Comparison of ENCODE assay signal across 8 cellular contexts in the genomic region with DNA sequence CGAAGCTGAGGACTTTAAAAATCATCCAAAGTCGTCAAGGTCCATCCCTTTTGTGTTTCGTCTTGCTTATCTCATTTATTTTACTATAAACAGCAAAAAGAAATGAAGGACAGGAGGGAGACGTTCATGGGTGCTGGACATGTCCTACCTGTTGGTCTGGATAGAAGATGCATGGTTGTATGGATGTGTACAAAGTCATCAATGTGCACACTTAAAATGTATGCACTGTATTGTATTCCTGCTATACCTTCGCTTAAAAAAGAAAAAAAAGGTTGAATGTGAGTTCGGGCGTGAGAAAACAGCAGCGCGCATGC. TPM values are rescaled to one million over a fixed set of nuclear protein-coding genes. Genes with fewer than 3 reads are reported as not detected.
A peak's percentile ranks its signal among the peaks of the same experiment; 100 is the strongest.
DNase-seq lines count a peak whose midpoint lies in the region; ATAC-seq and TF ChIP-seq lines count a peak whose summit lies in the region.

No MANE protein-coding gene starts in this region.

- no peak overlapping the region for H3K27ac ChIP-seq in SJSA1
- H3K27ac ChIP-seq in sigmoid colon: peak overlapping the region; percentile 88 to 94 (median 92)

- no peak for TF ChIP-seq EP300 in sigmoid colon (IDR thresholded peaks at IDR 0.05)

- no peak for TF ChIP-seq CTCF in fibroblast of pulmonary artery (IDR thresholded peaks at IDR 0.05; ENCODE audit: low read length, missing control alignments)
- TF ChIP-seq CTCF in sigmoid colon (IDR thresholded peaks at IDR 0.05): no peak

- 8 to 15% methylated on average over 9 of the region's 9 CpGs for WGBS in sigmoid colon, 2 donors

- no peaks in the 10 kb centered on the region for H3K27me3 ChIP-seq in SJSA1 (replicated peaks)
- H3K27me3 ChIP-seq in sigmoid colon: no peaks in the 10 kb centered on the region

- H3K4me1 ChIP-seq in SJSA1 (replicated peaks) (no peaks in the 10 kb centered on the region), sigmoid colon (peaks cover 0 to 33% (median 28%) of the 10 kb centered on the region in 4 donors)

- peak; percentile 20 for ATAC-seq in GM19023 (IDR thresholded peaks at IDR 0.05; ENCODE audit: unreplicated experiment)

- TF ChIP-seq POLR2A in sigmoid colon (IDR thresholded peaks at IDR 0.05): no peak

- no peaks in the 10 kb centered on the region for H3K9me3 ChIP-seq in SJSA1 (replicated peaks)
- H3K9me3 ChIP-seq in sigmoid colon: no peaks in the 10 kb centered on the region

- H3K4me3 ChIP-seq in SJSA1: peak overlapping the region; percentile 92
- peak overlapping the region; percentile 81 for H3K4me3 ChIP-seq in fibroblast of pulmonary artery (replicated peaks; ENCODE audit: low read depth, low read length)
- peak overlapping the region; percentile 61 to 81 (median 70) for H3K4me3 ChIP-seq in sigmoid colon

- intact Hi-C loops in sigmoid colon (cut with DNase I): loop anchor here (1.0 to 10.0 kb wide), 5 partner anchors 67 to 329 kb away; a partner anchor contains a TSS

- DNase-seq in SJSA1 (ENCODE audit: low read depth in 1 of 2, low spot score in 2 of 2) (no peak), fibroblast of pulmonary artery (ENCODE audit: low read depth) (no peak), sigmoid colon (no peak), AML-193 (lab: John Stamatoyannopoulos, UW) (no peak), DMS114 treated with DMSO at 0.1 percent for 48 hours (lab: John Stamatoyannopoulos, UW; ENCODE audit: unreplicated experiment) (no peak), NCI-H748 treated with DMSO at 0.1 percent for 48 hours (lab: John Stamatoyannopoulos, UW) (no peak), amygdala (lab: John Stamatoyannopoulos, UW) (no peak)

- peaks cover 12% of the 10 kb centered on the region; the same call in 1 of the 2 replicates for H3K36me3 ChIP-seq in SJSA1
- H3K36me3 ChIP-seq in sigmoid colon: no peaks in the 10 kb centered on the region

RNA-seq across cellular contexts. Expression of a gene that starts 0.3 kb away (rescaled TPM):
- total RNA-seq in SJSA1 (2014; rRNA removed; shearing (Covaris generic)): 14.4 and 25.0 TPM in 2 replicates
- total RNA-seq in sigmoid colon: 10 to 100 TPM in 3 of 4 donors, 1 to 10 TPM in 1; 9.1 to 19.7 (median 14.6) TPM
- 10 to 100 TPM; 12.4 to 14.1 (median 13.2) TPM for polyA plus RNA-seq in sigmoid colon

RNA-seq across cellular contexts. Expression of a gene that starts 6.0 kb away (rescaled TPM):
- total RNA-seq in SJSA1 (2014; rRNA removed; shearing (Covaris generic)): 37.4 and 41.0 TPM in 2 replicates
- total RNA-seq in sigmoid colon: 10 to 100 TPM; 53.5 to 82.8 (median 64.8) TPM
- polyA plus RNA-seq in sigmoid colon: 10 to 100 TPM; 40.7 to 49.0 (median 48.6) TPM

RNA-seq across cellular contexts. Expression of a gene that starts 22.0 kb away (rescaled TPM):
- not detected in 2 replicates for total RNA-seq in SJSA1 (2014; rRNA removed; shearing (Covaris generic))
- under 1 TPM in 1 of 4 donors, not detected in 3; 0.41 TPM for total RNA-seq in sigmoid colon
- polyA plus RNA-seq in sigmoid colon: 100 to 1,000 TPM; 110 to 488 (median 396) TPM
